ENCODE assay signal across 20 cellular contexts in the genomic region with DNA sequence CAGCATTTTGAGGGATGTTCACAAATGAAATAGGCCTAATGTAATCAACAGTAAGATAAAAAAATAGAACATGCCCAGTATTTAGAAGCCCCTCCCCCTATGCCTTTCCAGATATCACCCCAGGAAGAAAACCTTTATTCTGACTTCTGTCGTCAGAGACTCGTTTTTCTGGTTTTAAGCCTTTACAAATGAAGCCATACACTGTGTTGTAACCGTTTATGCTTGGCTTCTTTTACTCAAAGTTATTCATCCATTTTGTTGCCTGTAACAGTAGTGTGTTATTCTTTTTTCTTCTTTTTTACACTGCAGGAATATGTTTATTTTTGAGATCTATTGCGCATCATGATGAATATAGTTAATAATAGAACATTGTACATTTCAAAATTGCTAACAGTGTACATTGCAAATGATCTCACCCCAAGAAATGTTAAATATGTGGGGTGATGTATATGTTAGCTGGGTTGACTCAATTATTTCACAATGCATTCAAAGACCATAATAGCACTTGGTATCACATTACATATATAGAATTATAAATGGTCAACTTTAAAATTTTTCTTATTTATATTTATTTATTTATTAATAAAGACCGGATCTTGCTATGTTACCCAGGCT. TPM values are rescaled to one million over a fixed set of nuclear protein-coding genes. Genes with fewer than 3 reads are reported as not detected.
DNase-seq lines count a peak whose midpoint lies in the region; FAIRE-seq and TF ChIP-seq lines count a peak whose summit lies in the region.
"Had no signal": no experiment of that assay in that cellular context is flagged by ENCODE, and none has a peak within 500 bp of the region (broad histone marks: within the 10 kb centered on the region; RNA-seq: fewer than 3 reads in every experiment).

No MANE protein-coding gene starts in this region.

- H4K5ac ChIP-seq in H1 (ENCODE audit: insufficient read length, low read depth, low read length) = peak overlapping the region; percentile 23

- no peak for TF ChIP-seq CTCF in H1 (IDR thresholded peaks at IDR 0.05; ENCODE audit: control extremely low read depth in 1 of 3, insufficient read depth in 1 of 3, low read depth in 1 of 3, low read length in 3 of 3)

- TF ChIP-seq EP300 in Ishikawa (IDR thresholded peaks at IDR 0.05; ENCODE audit: borderline replicate concordance) (no peak), H1 (IDR thresholded peaks at IDR 0.05; ENCODE audit: borderline replicate concordance in 1 of 2, low read depth in 2 of 2, low read length in 2 of 2) (no peak)

- no peak overlapping the region for H2BK20ac ChIP-seq in H1 (ENCODE audit: low read length)

- no peak overlapping the region for H2AK5ac ChIP-seq in H1 (ENCODE audit: low read depth, low read length)

- no peak for FAIRE-seq in H1 (lab: Jason Lieb, UNC)
- FAIRE-seq: astrocyte, G401.6, GM18507 had no signal

- no peak for TF ChIP-seq POLR2A in H1 (IDR thresholded peaks at IDR 0.05; ENCODE audit: control extremely low read depth in 1 of 2, low read depth in 2 of 2, low read length in 2 of 2)

- no peak overlapping the region for H3K23ac ChIP-seq in H1 (ENCODE audit: insufficient read length)

- H2BK5ac ChIP-seq in H1 (ENCODE audit: low read depth, low read length) = no peak overlapping the region

- H4K8ac ChIP-seq in H1 (ENCODE audit: extremely low read depth, insufficient read depth, low read length) = no peak overlapping the region

- no peaks in the 10 kb centered on the region for H3K79me1 ChIP-seq in H1 (ENCODE audit: low read depth, low read length)

- peak overlapping the region in 1 of 2 experiments; percentile 29; a peak in 2 of 4 replicates for H3K4me2 ChIP-seq in H1 (ENCODE audit: insufficient read depth in 1 of 2, low read depth in 2 of 2, low read length in 2 of 2)
- H3K4me2 ChIP-seq: BLaER1 treated with 17β-estradiol and CSF1 and Interleukin-3, amounts not matched to agents 10 nM and 100 nM had no signal

- H2AFZ ChIP-seq in H1 (ENCODE audit: low read length) = no peak overlapping the region

- CTCF ChIA-PET in H1 (lab: Charles Lee; ENCODE audit: partially characterized antibody) = interaction anchor here (1.0 to 5.1 kb wide), 2 partner anchors 18 to 243 kb away, joined by 3 to 27 read pairs; no protein-coding TSS in a partner anchor

- no peak overlapping the region for H3K56ac ChIP-seq in H1 (replicated peaks; ENCODE audit: insufficient read length, low read depth, low read length)

- no peak overlapping the region for H2BK120ac ChIP-seq in H1 (replicated peaks; ENCODE audit: low read depth, low read length)

- H4K20me1 ChIP-seq in H1 (replicated peaks in 1 of 2; ENCODE audit: control insufficient read depth in 1 of 2, insufficient read depth in 2 of 2, low read length in 2 of 2) = no peaks in the 10 kb centered on the region
- H4K20me1 ChIP-seq: BLaER1 treated with 17β-estradiol and CSF1 and Interleukin-3, amounts not matched to agents 10 nM and 100 nM had no signal

- H3K4me1 ChIP-seq in H1 (replicated peaks in 1 of 4; ENCODE audit: control insufficient read depth in 3 of 4, insufficient read depth in 4 of 4, low read length in 3 of 4) = peaks cover 0 to 12% (median 4%) of the 10 kb centered on the region in 4 experiments; a peak in 4 of 7 replicates
- H3K4me1 ChIP-seq: gastrocnemius medialis had no signal

- POLR2A ChIA-PET in H1 (lab: Charles Lee; ENCODE audit: partially characterized antibody) = no interaction called here

- TF ChIP-seq RAD21 in Ishikawa (IDR thresholded peaks at IDR 0.05; ENCODE audit: low read depth) (no peak), H1 (IDR thresholded peaks at IDR 0.05 in 1 of 2, conservative IDR thresholded peaks at IDR 0.05 in 1 of 2; ENCODE audit: low read depth in 2 of 2, low read length in 2 of 2) (no peak)

- H3K4ac ChIP-seq in H1 (replicated peaks; ENCODE audit: insufficient read length, low read depth, low read length) = no peak overlapping the region

- DNase-seq in EL = peak; percentile 24
- DNase-seq in H1 (ENCODE audit: low read depth in 1 of 2, low spot score in 2 of 2) = no peak
- DNase-seq in non-pigmented ciliary epithelial cell (ENCODE audit: low read depth) = peak; percentile 57
- no peak for DNase-seq in substantia nigra (lab: John Stamatoyannopoulos, UW)
- DNase-seq in NCI-H1092 (lab: John Stamatoyannopoulos, UW) = no peak
- DNase-seq in D341Med (ENCODE audit: low spot score) = no peak
- DNase-seq: activated CD4-positive, alpha-beta T cell treated with anti-CD3 and anti-CD28 coated beads, Interleukin-2, amount 50 U/mL, for 1 hour; gastrocnemius medialis; hypothalamus; Kasumi-1; kidney glomerular epithelial cell; NCI-H1092 treated with DMSO at 0.1 percent for 48 hours; NCI-H2081; NCI-H524; occipital lobe had no signal

- H3K18ac ChIP-seq in H1 (ENCODE audit: extremely low read depth, low read length) = no peak overlapping the region

- no peak overlapping the region for H3K9ac ChIP-seq in H1 (replicated peaks in 1 of 4; ENCODE audit: extremely low read depth in 1 of 4, low read depth in 3 of 4, low read length in 3 of 4)
- H3K9ac ChIP-seq: BLaER1 treated with 17β-estradiol and CSF1 and Interleukin-3, amounts not matched to agents 10 nM and 100 nM had no signal

- H3K9me3 ChIP-seq in H1 (ENCODE audit: insufficient read depth in 2 of 2, low read depth in 1 of 2, low read length in 1 of 2) = no peaks in the 10 kb centered on the region
- H3K9me3 ChIP-seq: BLaER1 treated with 17β-estradiol and CSF1 and Interleukin-3, amounts not matched to agents 10 nM and 100 nM; gastrocnemius medialis had no signal

- no peak overlapping the region for H4K91ac ChIP-seq in H1 (replicated peaks; ENCODE audit: insufficient read length, low read length)

- H2BK12ac ChIP-seq in H1 (ENCODE audit: low read depth, low read length) = no peak overlapping the region

- no peaks in the 10 kb centered on the region for H3K79me2 ChIP-seq in H1 (ENCODE audit: control insufficient read depth in 1 of 2, insufficient read depth in 2 of 2, low read length in 2 of 2)

- 60% methylated on average over 5 of the region's 5 CpGs; no CpG with 5 or more reads in 1 of the 2 experiments for WGBS in H1 (ENCODE audit: extremely low coverage in 1 of 2, insufficient coverage in 1 of 2, insufficient read length in 1 of 2, insufficient replicate concordance in 2 of 2, low coverage in 1 of 2, low lambda C conversion rate in 2 of 2, missing lambda C conversion rate in 1 of 2), 2 experiments

- no peaks in the 10 kb centered on the region for H3K27me3 ChIP-seq in H1 (replicated peaks in 1 of 4; ENCODE audit: control insufficient read depth in 3 of 4, extremely low read depth in 1 of 4, insufficient read depth in 3 of 4, low read length in 3 of 4)
- H3K27me3 ChIP-seq: BLaER1 treated with 17β-estradiol and CSF1 and Interleukin-3, amounts not matched to agents 10 nM and 100 nM; gastrocnemius medialis had no signal

- H3K23me2 ChIP-seq in H1 (ENCODE audit: low read depth, low read length) = no peaks in the 10 kb centered on the region

- no peak overlapping the region for H3K14ac ChIP-seq in H1 (ENCODE audit: insufficient read length)

- H3K4me3 ChIP-seq in H1 (ENCODE audit: extremely low read depth in 1 of 4, insufficient read depth in 2 of 4, low read depth in 3 of 4, low read length in 4 of 4) = peak overlapping the region in 1 of 4 experiments; percentile 10; a peak in 1 of 8 replicates
- H3K4me3 ChIP-seq: BLaER1 treated with 17β-estradiol and CSF1 and Interleukin-3, amounts not matched to agents 10 nM and 100 nM; gastrocnemius medialis had no signal

- H3K27ac ChIP-seq in H1 (ENCODE audit: low read depth, low read length) = no peak overlapping the region
- H3K27ac ChIP-seq in substantia nigra (ENCODE audit: low read depth, low read length, poor library complexity, severe bottlenecking) = no peak overlapping the region
- H3K27ac ChIP-seq: BLaER1 treated with 17β-estradiol and CSF1 and Interleukin-3, amounts not matched to agents 10 nM and 100 nM; gastrocnemius medialis had no signal

- no peaks in the 10 kb centered on the region for H3K36me3 ChIP-seq in H1 (ENCODE audit: control insufficient read depth in 2 of 4, insufficient read depth in 4 of 4, low read length in 3 of 4)
- H3K36me3 ChIP-seq: BLaER1 treated with 17β-estradiol and CSF1 and Interleukin-3, amounts not matched to agents 10 nM and 100 nM; gastrocnemius medialis had no signal

- no peak overlapping the region for H2BK15ac ChIP-seq in H1 (ENCODE audit: low read length)

TF ChIP-seq in Ishikawa, 13 proteins besides CTCF, POLR2A, EP300 and RAD21 (continues in another document):
- TF ChIP-seq, protein P1, sequence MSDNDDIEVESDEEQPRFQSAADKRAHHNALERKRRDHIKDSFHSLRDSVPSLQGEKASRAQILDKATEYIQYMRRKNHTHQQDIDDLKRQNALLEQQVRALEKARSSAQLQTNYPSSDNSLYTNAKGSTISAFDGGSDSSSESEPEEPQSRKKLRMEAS (IDR thresholded peaks at IDR 0.05) = no peak
- TF ChIP-seq CEBPB (IDR thresholded peaks at IDR 0.05) = peak; percentile 61

TF ChIP-seq in H1, 55 proteins besides CTCF, POLR2A, EP300 and RAD21:
- no peak for TF ChIP-seq SRF (IDR thresholded peaks at IDR 0.05; ENCODE audit: low read depth, low read length)
- TF ChIP-seq SP1 (IDR thresholded peaks at IDR 0.05; ENCODE audit: low read depth, low read length) = peak; percentile 83
- TF ChIP-seq PHF8 (conservative IDR thresholded peaks at IDR 0.05; ENCODE audit: low read depth, low read length) = no peak
- TF ChIP-seq ASH2L (IDR thresholded peaks at IDR 0.05; ENCODE audit: low read length) = peak; percentile 80
- 0 out of 2 replicates have a peak, but pooled peaks have one; percentile 25 for TF ChIP-seq CREB1 (IDR thresholded peaks at IDR 0.05)

RNA-seq across cellular contexts. Expression of gene PNPT1, which starts 28.1 kb away (rescaled TPM):
- 40.2 and 43.2 TPM in 2 replicates for total RNA-seq in H1 (2021; fragmentation: NEBNext Ultra II Directional; extraction: Animal tissue kit (Norgen Biotek cat#: 25700))
- 8.3 and 36.0 TPM in 2 replicates for polyA plus RNA-seq in H1 (2011; rRNA removed)
- 11.2 TPM for polyA plus RNA-seq in H1 (2011; cell fraction: cytosol; rRNA removed)
- polyA plus RNA-seq in H1 (2011; cell fraction: nucleus; rRNA removed) = 24.8 TPM
- 15.8 to 31.0 TPM (median 23.2 TPM) in 4 replicates for polyA plus RNA-seq in H1 (2012, experiment 1 of 2)
- 1.6 TPM for polyA plus RNA-seq in H1 (2012, experiment 2 of 2)
- 24.2 TPM for polyA plus RNA-seq in H1 (2013, experiment 1 of 2)
- polyA plus RNA-seq in H1 (2013, experiment 2 of 2) = 29.4 TPM
- 16.3 and 18.0 TPM in 2 replicates for polyA minus RNA-seq in H1 (2011; rRNA and poly(A)+ RNA removed)
- 62.2 TPM for polyA minus RNA-seq in H1 (2011; cell fraction: cytosol; rRNA and poly(A)+ RNA removed)
- 45.0 TPM for polyA minus RNA-seq in H1 (2011; cell fraction: nucleus; rRNA and poly(A)+ RNA removed)

Comparison
In these comparisons a context has a peak if more than half of its experiments do, and no peak if none do; other contexts are left out.
1. DNase-seq: peak in EL (single experiment) and non-pigmented ciliary epithelial cell (single experiment); none in H1 (0 of 2), substantia nigra (0 of 49), NCI-H1092 (single experiment) and D341Med (single experiment).